Comparison of ENCODE assay signal across 17 cellular contexts in the genomic region with DNA sequence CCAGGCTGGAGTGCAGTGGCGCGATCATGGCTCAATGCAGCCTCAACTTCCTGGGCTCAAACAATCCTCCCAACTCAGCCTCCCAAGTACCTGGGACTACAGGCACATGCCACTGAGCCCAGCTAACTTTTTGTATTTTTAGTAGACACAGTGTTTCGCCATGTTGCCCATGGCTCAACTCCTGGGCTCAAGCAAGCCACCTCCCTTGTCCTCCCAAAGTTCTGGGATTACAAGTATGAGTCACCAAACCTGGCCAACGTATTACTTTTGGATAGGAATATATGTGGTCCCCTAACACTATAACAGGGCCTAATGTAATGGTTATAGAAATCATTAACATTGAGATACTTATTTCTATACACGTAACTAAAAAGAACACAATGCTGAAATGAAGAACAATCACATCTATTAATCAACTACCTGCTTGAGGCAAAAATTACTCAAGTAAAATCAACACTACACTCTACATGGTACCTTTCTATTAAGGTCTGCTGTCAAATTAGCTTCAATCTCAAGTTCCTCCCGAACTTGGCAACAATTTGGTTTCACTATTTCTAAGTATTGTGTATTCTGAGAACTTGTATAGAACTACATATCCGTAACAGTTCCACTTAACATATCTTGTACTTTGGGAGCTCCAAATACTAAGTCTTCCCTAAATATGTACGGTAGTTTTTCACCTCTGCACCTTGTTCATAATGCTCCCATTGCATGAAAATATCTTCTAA.
"Had no signal": no experiment of that assay in that cellular context is flagged by ENCODE, and none has a peak within 500 bp of the region (broad histone marks: within the 10 kb centered on the region; RNA-seq: fewer than 3 reads in every experiment).

No MANE protein-coding gene starts in this region.

- FAIRE-seq: colon, keratinocyte had no signal

- H3K4me3 Mint-ChIP-seq: activated CD4-positive, alpha-beta memory T cell treated with anti-CD3 and anti-CD28 coated beads, Interleukin-2, amount 10 ng/mL, durations not matched to agents 7 days and 5 days; activated T-cell treated with anti-CD3 and anti-CD28 coated beads, Interleukin-2, amount 50 U/mL, for 24 hours; nephron; T-helper 1 cell treated with Interleukin-12 subunit alpha and Interleukin-12 subunit beta and Interleukin-4 antibody, amounts not matched to agents 30 μg/mL and 1 μg/mL, for 36 hours had no signal

- H3K27me3 Mint-ChIP-seq: activated CD4-positive, alpha-beta memory T cell treated with anti-CD3 and anti-CD28 coated beads, Interleukin-2, amount 10 ng/mL, durations not matched to agents 7 days and 5 days; activated T-cell treated with anti-CD3 and anti-CD28 coated beads, Interleukin-2, amount 50 U/mL, for 24 hours had no signal

- H3K27ac ChIP-seq: cardiac muscle cell, esophagus muscularis mucosa, left ventricle myocardium inferior, prostate gland, right lobe of liver, stomach had no signal

- H3K4me1 ChIP-seq: prostate gland had no signal

- H3K9me3 ChIP-seq: esophagus muscularis mucosa, left ventricle myocardium inferior, prostate gland, right lobe of liver, stomach had no signal

- H3K9me3 Mint-ChIP-seq: activated T-cell treated with anti-CD3 and anti-CD28 coated beads, Interleukin-2, amount 50 U/mL, for 24 hours had no signal

- DNase-seq: activated CD4-positive, alpha-beta memory T cell treated with anti-CD3 and anti-CD28 coated beads, Interleukin-2, amount 10 ng/mL, durations not matched to agents 7 days and 5 days; activated CD4-positive, alpha-beta T cell treated with anti-CD3 and anti-CD28 coated beads for 4 hours; activated effector memory CD4-positive, alpha-beta T cell treated with Interleukin-2 at 50 U/mL for 16 hours; activated naive CD4-positive, alpha-beta T cell treated with anti-CD3 and anti-CD28 coated beads, Interleukin-2, amount 50 U/mL, for 16 hours; activated T-cell treated with anti-CD3 and anti-CD28 coated beads, Interleukin-2, amount 50 U/mL, for 24 hours; hippocampal formation; left ventricle myocardium inferior; occipital lobe; right lobe of liver; stomach had no signal

- H3K4me3 ChIP-seq: cardiac muscle cell, esophagus muscularis mucosa, left ventricle myocardium inferior, prostate gland, right lobe of liver, stomach had no signal

- H3K36me3 ChIP-seq: cardiac muscle cell, esophagus muscularis mucosa, left ventricle myocardium inferior, prostate gland, right lobe of liver, stomach had no signal

- H3K4me1 Mint-ChIP-seq: activated CD4-positive, alpha-beta memory T cell treated with anti-CD3 and anti-CD28 coated beads, Interleukin-2, amount 10 ng/mL, durations not matched to agents 7 days and 5 days had no signal

- H3K27ac Mint-ChIP-seq: activated CD4-positive, alpha-beta memory T cell treated with anti-CD3 and anti-CD28 coated beads, Interleukin-2, amount 10 ng/mL, durations not matched to agents 7 days and 5 days; activated T-cell treated with anti-CD3 and anti-CD28 coated beads, Interleukin-2, amount 50 U/mL, for 24 hours; nephron; T-helper 1 cell treated with Interleukin-12 subunit alpha and Interleukin-12 subunit beta and Interleukin-4 antibody, amounts not matched to agents 30 μg/mL and 1 μg/mL, for 36 hours had no signal

- H3K27me3 ChIP-seq: cardiac muscle cell, esophagus muscularis mucosa, right lobe of liver, stomach had no signal
